8 cellular contexts compared by ENCODE assay signal in the genomic region with DNA sequence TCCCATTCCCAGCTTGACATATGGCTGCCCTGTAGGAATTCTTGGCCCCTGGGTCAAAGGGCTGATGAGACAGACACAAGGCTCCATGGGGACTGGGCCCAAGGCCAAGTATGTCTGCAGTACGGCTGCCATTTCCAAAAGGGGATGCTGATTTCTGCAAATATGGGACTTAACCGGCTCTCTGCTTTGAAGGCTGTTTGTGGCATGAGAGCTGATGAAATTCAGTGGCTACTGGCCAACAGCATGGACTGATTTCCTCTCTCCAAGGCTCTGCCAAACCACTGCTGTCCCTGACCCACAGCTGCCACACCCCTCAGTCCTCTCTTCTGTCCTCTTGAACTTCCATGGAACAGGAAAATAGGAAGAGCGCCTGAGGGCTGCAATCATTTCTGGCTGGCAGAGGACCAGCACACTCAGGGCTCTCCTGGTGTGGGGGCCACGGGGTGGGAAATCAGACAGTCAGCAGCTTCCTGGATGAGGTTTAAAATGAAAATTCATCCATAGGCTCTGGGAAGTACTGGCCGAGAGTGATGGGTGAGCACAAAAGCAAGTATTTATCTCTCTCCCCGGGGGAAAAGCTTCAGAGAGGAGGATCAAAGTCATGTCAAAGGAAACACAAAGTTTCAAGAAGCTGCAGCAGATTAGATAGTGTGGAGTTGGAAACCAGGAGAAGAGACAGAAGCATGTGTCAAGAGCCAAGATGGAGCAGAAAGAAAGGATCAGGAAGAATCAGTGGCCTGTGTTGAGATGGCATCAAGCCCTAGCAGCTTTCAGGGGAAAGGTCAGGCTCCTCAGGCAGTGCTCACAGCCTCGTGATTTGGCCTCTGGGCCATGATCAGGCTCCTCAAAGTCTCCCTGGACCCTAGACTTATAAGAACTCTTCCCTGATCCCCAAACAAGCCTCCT.
DNase-seq lines count a peak whose midpoint lies in the region; ATAC-seq and TF ChIP-seq lines count a peak whose summit lies in the region.

No MANE protein-coding gene starts in this region.

- H3K4me3 ChIP-seq in A673 (ENCODE audit: low read depth, low read length, poor library complexity, severe bottlenecking) (no peak overlapping the region), LNCaP clone FGC (ENCODE audit: low read depth, low read length) (no peak overlapping the region), kidney epithelial cell (ENCODE audit: low read depth, low read length) (no peak overlapping the region), thoracic aorta (no peak overlapping the region)

- H3K4me1 ChIP-seq in A673 (ENCODE audit: insufficient read depth, low read length, poor library complexity, severe bottlenecking) (peaks cover 15% of the 10 kb centered on the region), thoracic aorta (ENCODE audit: control insufficient read depth in 1 of 2, low read depth in 2 of 2) (peaks cover 13 to 18% of the 10 kb centered on the region in 2 donors)

- CTCF ChIA-PET in A673 (lab: Charles Lee): interaction anchor here (0.7 kb wide), 1 partner anchor 202 kb away, joined by 3 read pairs; no protein-coding TSS in a partner anchor

- intact Hi-C loops in A673 (cut with micrococcal nuclease; ENCODE audit: unreplicated experiment): no loop called here

- no TSS peak for BruUV-seq in A673 (replicated peaks; lab: Mats Ljungman, UMichigan)

- TF ChIP-seq CTCF in A673 (conservative IDR thresholded peaks at IDR 0.05; ENCODE audit: low read depth, low read length): no peak
- TF ChIP-seq CTCF in LNCaP clone FGC (IDR thresholded peaks at IDR 0.05; ENCODE audit: control insufficient read depth, extremely low read depth, insufficient read depth): no peak
- no peak for TF ChIP-seq CTCF in kidney epithelial cell (IDR thresholded peaks at IDR 0.05; ENCODE audit: insufficient read depth, low read length, poor library complexity, severe bottlenecking)
- TF ChIP-seq CTCF in thoracic aorta (IDR thresholded peaks at IDR 0.05): no peak

- POLR2A ChIA-PET in A673 (lab: Charles Lee; ENCODE audit: low non-redundant PET): no interaction called here

- peak; percentile 69 for DNase-seq in A673 (ENCODE audit: low spot score)
- DNase-seq in LNCaP clone FGC (ENCODE audit: low read depth): peak; percentile 65
- DNase-seq in astrocyte of the hippocampus (ENCODE audit: low read depth, low spot score): peak; percentile 93
- DNase-seq in kidney epithelial cell (ENCODE audit: low read depth): peak; percentile 47
- DNase-seq in thoracic aorta (ENCODE audit: low spot score): peak; percentile 47

- H3K27ac ChIP-seq in A673 (ENCODE audit: low read depth, low read length, poor library complexity, severe bottlenecking) (peak overlapping the region; percentile 74), thoracic aorta (peak overlapping the region; percentile 33 to 34)

- H3K9me3 ChIP-seq in A673 (ENCODE audit: low read depth, low read length, poor library complexity, severe bottlenecking) (no peaks in the 10 kb centered on the region), thoracic aorta (no peaks in the 10 kb centered on the region)

- H3K27me3 ChIP-seq in A673 (replicated peaks; ENCODE audit: insufficient read depth, low read depth, low read length, poor library complexity) (no peaks in the 10 kb centered on the region), kidney epithelial cell (ENCODE audit: control insufficient read depth, insufficient read depth, low read length) (no peaks in the 10 kb centered on the region), thoracic aorta (replicated peaks; ENCODE audit: insufficient read depth) (no peaks in the 10 kb centered on the region)

- no peaks in the 10 kb centered on the region for H3K36me3 ChIP-seq in A673 (ENCODE audit: insufficient read depth, low read length, poor library complexity, severe bottlenecking)
- no peaks in the 10 kb centered on the region for H3K36me3 ChIP-seq in kidney epithelial cell (ENCODE audit: control insufficient read depth, insufficient read depth, low read length)
- H3K36me3 ChIP-seq in thoracic aorta: peaks cover 18% of the 10 kb centered on the region

- ATAC-seq in thoracic aorta (ENCODE audit: insufficient number of reproducible peaks, low FRiP score, low read depth) (peak; percentile 75), GM18520 (IDR thresholded peaks at IDR 0.05; ENCODE audit: unreplicated experiment) (no peak), HG02623 (IDR thresholded peaks at IDR 0.05; ENCODE audit: unreplicated experiment) (no peak)
- ATAC-seq in activated CD4-positive, CD25-positive, alpha-beta regulatory T cell treated with anti-CD3 and anti-CD28 coated beads, Interleukin-2, amount 50 U/mL, for 24 hours: no peak
